ENCODE assay signal across 19 cellular contexts in the genomic region with DNA sequence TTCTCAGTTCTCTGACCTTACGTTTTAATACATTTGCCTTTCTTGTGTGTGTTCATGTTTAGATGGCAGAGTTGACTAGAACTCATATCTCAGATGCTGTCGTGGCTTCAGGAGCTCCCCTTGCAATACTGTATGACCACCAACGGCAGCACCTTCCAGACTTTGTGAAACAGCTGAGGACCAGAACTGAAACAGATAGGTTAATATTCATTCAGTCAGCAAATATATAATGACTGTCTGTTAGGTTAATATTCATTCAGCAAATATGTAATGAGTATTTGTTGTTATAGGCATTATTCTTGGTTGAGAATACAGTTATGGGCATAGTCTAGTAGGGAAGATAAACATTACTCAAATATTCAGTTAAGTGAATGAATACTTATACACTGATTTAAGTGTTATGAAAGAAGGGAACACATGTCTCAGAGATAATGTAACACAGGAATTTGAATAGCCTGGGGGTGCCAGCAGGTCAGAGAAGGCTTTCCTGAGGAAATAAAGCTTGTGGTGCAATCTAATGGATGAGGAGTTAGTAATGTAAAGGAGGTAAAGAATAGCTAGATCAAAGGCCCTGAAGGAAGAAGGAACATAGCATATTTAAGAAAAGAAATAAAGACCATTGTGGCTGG.
DNase-seq lines count a peak whose midpoint lies in the region; ATAC-seq, FAIRE-seq and TF ChIP-seq lines count a peak whose summit lies in the region.
"Had no signal": no experiment of that assay in that cellular context is flagged by ENCODE, and none has a peak within 500 bp of the region (broad histone marks: within the 10 kb centered on the region; RNA-seq: fewer than 3 reads in every experiment).

No MANE protein-coding gene starts in this region.

- intact Hi-C loops in A673 (cut with micrococcal nuclease; ENCODE audit: unreplicated experiment), result no loop called here
- intact Hi-C loops in activated CD4-positive, alpha-beta T cell treated with anti-CD3 and anti-CD28 coated beads, Interleukin-2, amount 10 ng/mL, durations not matched to agents 24 days and 14 days (cut with micrococcal nuclease), result no loop called here

- BruUV-seq in A673 (replicated peaks; lab: Mats Ljungman, UMichigan), result no TSS peak

- POLR2A ChIA-PET in A673 (lab: Charles Lee; ENCODE audit: low non-redundant PET), result no interaction called here

- no peak overlapping the region for H3K27ac Mint-ChIP-seq in activated CD4-positive, alpha-beta T cell treated with anti-CD3 and anti-CD28 coated beads, Interleukin-2, amount 10 ng/mL, durations not matched to agents 24 days and 14 days
- H3K27ac Mint-ChIP-seq: T-cell had no signal

- ATAC-seq in HG02763 (IDR thresholded peaks at IDR 0.05; ENCODE audit: unreplicated experiment), result no peak
- ATAC-seq: activated T-cell treated with anti-CD3 and anti-CD28 coated beads, Interleukin-2, amount 50 U/mL, for 4 hours; natural killer cell; T-cell had no signal

- H3K36me3 ChIP-seq in A673 (ENCODE audit: insufficient read depth, low read length, poor library complexity, severe bottlenecking), result peaks cover 39% of the 10 kb centered on the region

- no peak overlapping the region for H3K4me3 ChIP-seq in choroid plexus epithelial cell (ENCODE audit: low read depth, low read length)
- no peak overlapping the region for H3K4me3 ChIP-seq in A673 (ENCODE audit: low read depth, low read length, poor library complexity, severe bottlenecking)

- DNase-seq in D721Med (ENCODE audit: insufficient read length, low spot score), result no peak
- peak; percentile 35 for DNase-seq in M059J (ENCODE audit: low read depth)
- peak; percentile 80 for DNase-seq in choroid plexus epithelial cell (ENCODE audit: low read depth)
- DNase-seq in non-pigmented ciliary epithelial cell (ENCODE audit: low read depth), result peak; percentile 23
- no peak for DNase-seq in activated CD4-positive, alpha-beta T cell treated with anti-CD3 and anti-CD28 coated beads for 1 hour
- no peak for DNase-seq in A673 (ENCODE audit: low spot score)
- no peak for DNase-seq in activated CD4-positive, alpha-beta T cell treated with anti-CD3 and anti-CD28 coated beads, Interleukin-2, amount 10 ng/mL, durations not matched to agents 24 days and 14 days
- DNase-seq: activated CD4-positive, CD25-positive, alpha-beta regulatory T cell treated with anti-CD3 and anti-CD28 coated beads, Interleukin-2, amount 50 U/mL, for 72 hours; activated T-cell treated with anti-CD3 and anti-CD28 coated beads, Interleukin-2, amount 50 U/mL, for 4 hours; COR-L47; effector memory CD4-positive, alpha-beta T cell; hippocampal formation; natural killer cell; NCI-H1930; NCI-H526 treated with DMSO at 0.1 percent for 48 hours; stimulated activated CD4-positive, alpha-beta T cell treated with anti-CD3 and anti-CD28 coated beads, Interleukin-2, amount 100 ng/mL, for 48 hours; T-cell had no signal

- no peak overlapping the region for H3K4me3 Mint-ChIP-seq in activated CD4-positive, alpha-beta T cell treated with anti-CD3 and anti-CD28 coated beads, Interleukin-2, amount 10 ng/mL, durations not matched to agents 24 days and 14 days
- H3K4me3 Mint-ChIP-seq: activated T-cell treated with anti-CD3 and anti-CD28 coated beads, Interleukin-2, amount 50 U/mL, for 4 hours; natural killer cell; T-cell had no signal

- no peaks in the 10 kb centered on the region for H3K9me3 ChIP-seq in A673 (ENCODE audit: low read depth, low read length, poor library complexity, severe bottlenecking)

- TF ChIP-seq CTCF in D721Med (IDR thresholded peaks at IDR 0.05; ENCODE audit: insufficient read depth, missing control alignments) (no peak), choroid plexus epithelial cell (conservative IDR thresholded peaks at IDR 0.05; ENCODE audit: low read depth, low read length) (no peak), A673 (conservative IDR thresholded peaks at IDR 0.05; ENCODE audit: low read depth, low read length) (no peak)

- H3K27ac ChIP-seq in A673 (ENCODE audit: low read depth, low read length, poor library complexity, severe bottlenecking), result no peak overlapping the region

- no peaks in the 10 kb centered on the region for H3K9me3 Mint-ChIP-seq in activated CD4-positive, alpha-beta T cell treated with anti-CD3 and anti-CD28 coated beads, Interleukin-2, amount 10 ng/mL, durations not matched to agents 24 days and 14 days
- H3K9me3 Mint-ChIP-seq: activated T-cell treated with anti-CD3 and anti-CD28 coated beads, Interleukin-2, amount 50 U/mL, for 4 hours; natural killer cell; T-cell had no signal

- CTCF ChIA-PET in A673 (lab: Charles Lee), result no interaction called here

- no peaks in the 10 kb centered on the region for H3K27me3 Mint-ChIP-seq in activated CD4-positive, alpha-beta T cell treated with anti-CD3 and anti-CD28 coated beads, Interleukin-2, amount 10 ng/mL, durations not matched to agents 24 days and 14 days
- H3K27me3 Mint-ChIP-seq: T-cell had no signal

- peaks cover 57% of the 10 kb centered on the region for H3K36me3 Mint-ChIP-seq in activated CD4-positive, alpha-beta T cell treated with anti-CD3 and anti-CD28 coated beads, Interleukin-2, amount 10 ng/mL, durations not matched to agents 24 days and 14 days (ENCODE audit: low read depth)

- H3K27me3 ChIP-seq in A673 (replicated peaks; ENCODE audit: insufficient read depth, low read depth, low read length, poor library complexity), result no peaks in the 10 kb centered on the region

- peaks cover 4% of the 10 kb centered on the region for H3K4me1 Mint-ChIP-seq in activated CD4-positive, alpha-beta T cell treated with anti-CD3 and anti-CD28 coated beads, Interleukin-2, amount 10 ng/mL, durations not matched to agents 24 days and 14 days
- H3K4me1 Mint-ChIP-seq: natural killer cell, T-cell had no signal

- H3K4me1 ChIP-seq in A673 (ENCODE audit: insufficient read depth, low read length, poor library complexity, severe bottlenecking), result no peaks in the 10 kb centered on the region

- peak; percentile 55 for FAIRE-seq in D721Med (lab: Jason Lieb, UNC)
- FAIRE-seq: H1 had no signal

Comparison
In these comparisons a context has a peak if more than half of its experiments do, and no peak if none do; other contexts are left out.
1. DNase-seq: peak in M059J (single experiment), choroid plexus epithelial cell (single experiment) and non-pigmented ciliary epithelial cell (single experiment); none in D721Med (single experiment), activated CD4-positive, alpha-beta T cell treated with anti-CD3 and anti-CD28 coated beads for 1 hour (single experiment), A673 (single experiment) and activated CD4-positive, alpha-beta T cell treated with anti-CD3 and anti-CD28 coated beads, Interleukin-2, amount 10 ng/mL, durations not matched to agents 24 days and 14 days (single experiment).